In the genomic region with DNA sequence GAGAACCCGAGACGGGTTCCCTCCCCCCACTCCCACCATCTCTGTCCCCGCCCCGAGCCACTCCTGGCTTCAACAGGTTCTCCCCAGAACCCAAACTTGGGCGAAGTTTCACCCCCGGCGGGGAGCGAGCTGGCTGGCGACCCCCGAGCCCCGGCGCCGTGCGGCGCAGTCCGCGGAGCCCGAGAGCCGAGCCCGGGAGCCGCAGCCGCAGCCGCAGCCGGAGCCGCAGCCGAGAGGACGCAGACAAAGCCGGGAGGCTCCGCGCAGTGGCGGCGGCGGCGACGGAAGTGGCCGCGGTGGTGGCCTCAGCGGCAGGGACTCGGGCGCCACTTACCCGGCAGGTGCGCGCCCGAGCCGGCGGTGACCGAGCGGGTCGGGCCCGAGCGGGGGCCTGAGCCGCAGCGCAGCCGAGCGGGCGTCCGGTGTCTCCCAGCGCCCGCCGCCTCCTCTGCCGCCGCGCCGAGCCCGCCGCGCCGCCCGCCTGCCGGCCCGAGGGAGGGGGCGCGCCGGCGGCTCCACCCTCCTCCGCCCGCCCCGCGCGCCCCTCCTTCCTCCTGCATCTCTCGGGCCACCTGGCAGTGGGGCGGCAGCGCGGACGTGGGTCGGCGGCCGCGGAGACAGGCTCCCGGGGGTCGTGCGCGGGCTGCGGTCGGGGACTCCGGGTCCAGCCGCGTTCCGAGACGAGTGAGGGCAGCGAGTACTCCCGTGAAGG, we compare ENCODE assay signal across 12 cellular contexts. TPM values are rescaled to one million over a fixed set of nuclear protein-coding genes. Genes with fewer than 3 reads are reported as not detected.
DNase-seq lines count a peak whose midpoint lies in the region; ATAC-seq and TF ChIP-seq lines count a peak whose summit lies in the region.
"Had no signal": no experiment of that assay in that cellular context is flagged by ENCODE, and none has a peak within 500 bp of the region (broad histone marks: within the 10 kb centered on the region; RNA-seq: fewer than 3 reads in every experiment).

A gene with protein sequence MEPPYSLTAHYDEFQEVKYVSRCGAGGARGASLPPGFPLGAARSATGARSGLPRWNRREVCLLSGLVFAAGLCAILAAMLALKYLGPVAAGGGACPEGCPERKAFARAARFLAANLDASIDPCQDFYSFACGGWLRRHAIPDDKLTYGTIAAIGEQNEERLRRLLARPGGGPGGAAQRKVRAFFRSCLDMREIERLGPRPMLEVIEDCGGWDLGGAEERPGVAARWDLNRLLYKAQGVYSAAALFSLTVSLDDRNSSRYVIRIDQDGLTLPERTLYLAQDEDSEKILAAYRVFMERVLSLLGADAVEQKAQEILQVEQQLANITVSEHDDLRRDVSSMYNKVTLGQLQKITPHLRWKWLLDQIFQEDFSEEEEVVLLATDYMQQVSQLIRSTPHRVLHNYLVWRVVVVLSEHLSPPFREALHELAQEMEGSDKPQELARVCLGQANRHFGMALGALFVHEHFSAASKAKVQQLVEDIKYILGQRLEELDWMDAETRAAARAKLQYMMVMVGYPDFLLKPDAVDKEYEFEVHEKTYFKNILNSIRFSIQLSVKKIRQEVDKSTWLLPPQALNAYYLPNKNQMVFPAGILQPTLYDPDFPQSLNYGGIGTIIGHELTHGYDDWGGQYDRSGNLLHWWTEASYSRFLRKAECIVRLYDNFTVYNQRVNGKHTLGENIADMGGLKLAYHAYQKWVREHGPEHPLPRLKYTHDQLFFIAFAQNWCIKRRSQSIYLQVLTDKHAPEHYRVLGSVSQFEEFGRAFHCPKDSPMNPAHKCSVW (minus strand): TSS at position 450 of the 712 bp plus-strand sequence. CDS start 1,181 bp downstream, outside the sequence.

- no peak for TF ChIP-seq EP300 in SK-N-SH (IDR thresholded peaks at IDR 0.05; ENCODE audit: borderline replicate concordance in 1 of 2, low read depth in 1 of 2, low read length in 1 of 2)

- H3K79me2 ChIP-seq in SK-N-SH (ENCODE audit: insufficient read depth): no peaks in the 10 kb centered on the region

- BruUV-seq in Panc1 (replicated peaks; lab: Mats Ljungman, UMichigan): no TSS peak

- no peak within 1 kb of the TSS for H3K27ac Mint-ChIP-seq in stimulated activated effector memory CD8-positive, alpha-beta T cell treated with anti-CD3 and anti-CD28 coated beads, Interleukin-12 subunit alpha, Interleukin-12 subunit beta, amount 100 ng/mL, for 72 hours

- POLR2A ChIA-PET in SK-N-SH (lab: Yijun Ruan, JAX) (no interaction called here), Panc1 (lab: Charles Lee) (no interaction called here)

- ATAC-seq in SK-N-SH treated with all-trans-retinoic acid at 6 μM for 48 hours (no peak), Panc1 (peak; percentile 19), GM21360 (IDR thresholded peaks at IDR 0.05; ENCODE audit: unreplicated experiment) (no peak)
- no peak for ATAC-seq in stimulated activated effector memory CD8-positive, alpha-beta T cell treated with anti-CD3 and anti-CD28 coated beads, Interleukin-12 subunit alpha, Interleukin-12 subunit beta, amount 100 ng/mL, for 72 hours
- ATAC-seq: gastroesophageal sphincter, right lobe of liver had no signal

- in situ Hi-C loops in Panc1 (cut with HindIII; ENCODE audit: low pct_unique_long_range_greater_than_20kb, low sequenced_read_pairs): no loop called here

- H3K36me3 Mint-ChIP-seq in stimulated activated effector memory CD8-positive, alpha-beta T cell treated with anti-CD3 and anti-CD28 coated beads, Interleukin-12 subunit alpha, Interleukin-12 subunit beta, amount 100 ng/mL, for 72 hours: no peaks in the 10 kb centered on the region

- no peaks in the 10 kb centered on the region for H3K9me3 ChIP-seq in SK-N-SH
- no peaks in the 10 kb centered on the region for H3K9me3 ChIP-seq in Panc1 (ENCODE audit: control insufficient read depth, insufficient read depth, low read depth, low read length)
- H3K9me3 ChIP-seq: gastroesophageal sphincter, right lobe of liver had no signal

- intact Hi-C loops in Panc1 (cut with micrococcal nuclease; ENCODE audit: unreplicated experiment): no loop called here

- no peaks in the 10 kb centered on the region for H4K20me1 ChIP-seq in SK-N-SH (ENCODE audit: insufficient read depth)

- peaks cover 18% of the 10 kb centered on the region for H3K27me3 ChIP-seq in SK-N-SH (ENCODE audit: insufficient read depth)
- H3K27me3 ChIP-seq in Panc1 (ENCODE audit: control insufficient read depth, insufficient read depth, low read length): no peaks in the 10 kb centered on the region; the same call in 1 of the 2 replicates

- peak; percentile 75 for DNase-seq in SK-N-SH
- DNase-seq in Panc1 (ENCODE audit: low read depth, low spot score): no peak
- DNase-seq in stimulated activated effector memory CD8-positive, alpha-beta T cell treated with anti-CD3 and anti-CD28 coated beads, Interleukin-12 subunit alpha, Interleukin-12 subunit beta, amount 100 ng/mL, for 72 hours (ENCODE audit: low spot score in 2 of 2): no peak
- DNase-seq in COLO829 (ENCODE audit: low spot score): no peak
- DNase-seq in NCI-H1694 treated with DMSO at 0.1 percent for 48 hours (lab: John Stamatoyannopoulos, UW): no peak
- DNase-seq: amniotic stem cell, T-helper 9 cell had no signal

- 11% methylated on average over 7 of the region's 102 CpGs for WGBS in SK-N-SH (ENCODE audit: low lambda C conversion rate)

- CTCF ChIA-PET in SK-N-SH (lab: Yijun Ruan, JAX) (interaction anchor here (1.5 kb wide), 1 partner anchor 43 kb away, joined by 3 read pairs; no protein-coding TSS in a partner anchor), Panc1 (lab: Charles Lee) (no interaction called here)

- no peaks in the 10 kb centered on the region for H3K9me2 ChIP-seq in SK-N-SH

- H3K27ac ChIP-seq in SK-N-SH (ENCODE audit: low read depth in 2 of 2, low read length in 1 of 2): no peak within 1 kb of the TSS
- no peak within 1 kb of the TSS for H3K27ac ChIP-seq in Panc1 (ENCODE audit: low read length)
- H3K27ac ChIP-seq: gastroesophageal sphincter, right lobe of liver had no signal

- H3K36me3 ChIP-seq in SK-N-SH (replicated peaks in 1 of 2; ENCODE audit: control insufficient read depth in 1 of 2, insufficient read depth in 2 of 2, low read length in 1 of 2) (no peaks in the 10 kb centered on the region), Panc1 (ENCODE audit: control insufficient read depth, insufficient read depth, low read length) (no peaks in the 10 kb centered on the region)
- H3K36me3 ChIP-seq: gastroesophageal sphincter, right lobe of liver had no signal

- TF ChIP-seq RAD21 in SK-N-SH (IDR thresholded peaks at IDR 0.05; ENCODE audit: low read length): no peak

- H3K4me3 ChIP-seq in SK-N-SH (ENCODE audit: low read depth in 2 of 2, low read length in 1 of 2) (peak within 1 kb of the TSS in 1 of 2 experiments; percentile 27; a peak in 1 of 4 replicates), Panc1 (ENCODE audit: low read depth in 2 of 2, low read length in 2 of 2) (peak within 1 kb of the TSS in 1 of 2 experiments; percentile 31; a peak in 2 of 4 replicates), iPS-11a (ENCODE audit: low read depth, low read length) (peak within 1 kb of the TSS; percentile 8)
- H3K4me3 ChIP-seq: right lobe of liver had no signal

- H3K4me1 ChIP-seq in SK-N-SH (ENCODE audit: control insufficient read depth in 1 of 2, insufficient read depth in 2 of 2, low read depth in 1 of 2, low read length in 1 of 2) (peaks cover 0 to 4% of the 10 kb centered on the region in 2 experiments; a peak in 1 of 4 replicates), Panc1 (ENCODE audit: control insufficient read depth, insufficient read depth, low read length) (no peaks in the 10 kb centered on the region)

- H3K4me1 Mint-ChIP-seq in stimulated activated effector memory CD8-positive, alpha-beta T cell treated with anti-CD3 and anti-CD28 coated beads, Interleukin-12 subunit alpha, Interleukin-12 subunit beta, amount 100 ng/mL, for 72 hours: no peaks in the 10 kb centered on the region

- H2AFZ ChIP-seq in SK-N-SH (ENCODE audit: low read depth): no peak within 1 kb of the TSS

- H3K4me3 Mint-ChIP-seq in stimulated activated effector memory CD8-positive, alpha-beta T cell treated with anti-CD3 and anti-CD28 coated beads, Interleukin-12 subunit alpha, Interleukin-12 subunit beta, amount 100 ng/mL, for 72 hours: peak within 1 kb of the TSS; percentile 31

- no peaks in the 10 kb centered on the region for H3K9me3 Mint-ChIP-seq in stimulated activated effector memory CD8-positive, alpha-beta T cell treated with anti-CD3 and anti-CD28 coated beads, Interleukin-12 subunit alpha, Interleukin-12 subunit beta, amount 100 ng/mL, for 72 hours

- H3F3A ChIP-seq in SK-N-SH (replicated peaks; ENCODE audit: insufficient read depth): no peaks in the 10 kb centered on the region

- H3K9ac ChIP-seq in SK-N-SH: no peak within 1 kb of the TSS

- TF ChIP-seq CTCF in SK-N-SH (IDR thresholded peaks at IDR 0.05) (no peak), Panc1 (IDR thresholded peaks at IDR 0.05) (no peak)

- no peak within 1 kb of the TSS for H3K4me2 ChIP-seq in SK-N-SH

TF ChIP-seq in SK-N-SH, 30 proteins besides CTCF, POLR2A, EP300 and RAD21 (continues in another document):
- TF ChIP-seq EZH2phosphoT487 (IDR thresholded peaks at IDR 0.05; ENCODE audit: borderline replicate concordance, low read depth): no peak
- TF ChIP-seq MEF2A (IDR thresholded peaks at IDR 0.05; ENCODE audit: borderline replicate concordance, low read depth): no peak
- TF ChIP-seq JUND (IDR thresholded peaks at IDR 0.05): no peak
- no peak for TF ChIP-seq RCOR1 (IDR thresholded peaks at IDR 0.05; ENCODE audit: low read length)
- TF ChIP-seq YY1 (IDR thresholded peaks at IDR 0.05; ENCODE audit: low read depth): no peak
- no peak for TF ChIP-seq FOXM1 (IDR thresholded peaks at IDR 0.05; ENCODE audit: low read depth)
- no peak for TF ChIP-seq GATA2 (CRISPR knock-in tag; IDR thresholded peaks at IDR 0.05)

TF ChIP-seq in SK-N-SH treated with all-trans-retinoic acid at 6 μM for 48 hours, 23 proteins besides CTCF, POLR2A, EP300 and RAD21 (continues in another document):
- no peak for TF ChIP-seq ZFP30 (CRISPR knock-in tag; IDR thresholded peaks at IDR 0.05)
- TF ChIP-seq, protein P1, sequence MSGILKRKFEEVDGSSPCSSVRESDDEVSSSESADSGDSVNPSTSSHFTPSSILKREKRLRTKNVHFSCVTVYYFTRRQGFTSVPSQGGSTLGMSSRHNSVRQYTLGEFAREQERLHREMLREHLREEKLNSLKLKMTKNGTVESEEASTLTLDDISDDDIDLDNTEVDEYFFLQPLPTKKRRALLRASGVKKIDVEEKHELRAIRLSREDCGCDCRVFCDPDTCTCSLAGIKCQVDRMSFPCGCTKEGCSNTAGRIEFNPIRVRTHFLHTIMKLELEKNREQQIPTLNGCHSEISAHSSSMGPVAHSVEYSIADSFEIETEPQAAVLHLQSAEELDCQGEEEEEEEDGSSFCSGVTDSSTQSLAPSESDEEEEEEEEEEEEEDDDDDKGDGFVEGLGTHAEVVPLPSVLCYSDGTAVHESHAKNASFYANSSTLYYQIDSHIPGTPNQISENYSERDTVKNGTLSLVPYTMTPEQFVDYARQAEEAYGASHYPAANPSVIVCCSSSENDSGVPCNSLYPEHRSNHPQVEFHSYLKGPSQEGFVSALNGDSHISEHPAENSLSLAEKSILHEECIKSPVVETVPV (CRISPR knock-in tag; IDR thresholded peaks at IDR 0.05): no peak
- TF ChIP-seq PPARA (CRISPR knock-in tag; IDR thresholded peaks at IDR 0.05; ENCODE audit: borderline replicate concordance): no peak

RNA-seq across cellular contexts. Expression of the gene that starts here (rescaled TPM):
- polyA plus RNA-seq in SK-N-SH (2012; rRNA removed): not detected in 2 replicates
- polyA plus RNA-seq in SK-N-SH (2012; cell fraction: cytosol; rRNA removed): 0.03 TPM in 1 of 2 replicates, not detected in the other
- not detected in 2 replicates for polyA plus RNA-seq in SK-N-SH (2012; cell fraction: nucleus; rRNA removed)
- 2.9 TPM for total RNA-seq in Panc1 (2021; ENCODE audit: unreplicated experiment)
- polyA plus RNA-seq in Panc1 (2012; ENCODE audit: insufficient read length): 5.0 TPM

Comparison
In these comparisons a context has a peak if more than half of its experiments do, and no peak if none do; other contexts are left out.
1. Peak in DNase-seq in SK-N-SH; RNA of the gene not detected or under 1 TPM.